8 cellular contexts compared by ENCODE assay signal in genomic region chr18:77063256-77063655, GRCh38.
DNase-seq lines count a peak whose midpoint lies in the region; ATAC-seq and TF ChIP-seq lines count a peak whose summit lies in the region.

No MANE protein-coding gene starts in this region.

- peaks cover 2% of the 10 kb centered on the region for H3K36me3 Mint-ChIP-seq in T-helper 17 cell (ENCODE audit: low read depth)

- ATAC-seq in HG03139 (IDR thresholded peaks at IDR 0.05; ENCODE audit: unreplicated experiment), result peak; percentile 44
- ATAC-seq in T-helper 17 cell, result peak; percentile 55

- DNase-seq in T-helper 17 cell (peak; percentile 55 to 69 (median 59)), astrocyte of the hippocampus (ENCODE audit: low read depth, low spot score) (peak; percentile 67), iPS-NIHi11 (ENCODE audit: low spot score) (no peak), AG20443 (ENCODE audit: low spot score) (no peak), NCI-H2227 treated with DMSO at 0.1 percent for 48 hours (lab: John Stamatoyannopoulos, UW) (no peak)
- DNase-seq in stimulated activated CD4-positive, alpha-beta T cell treated with anti-CD3 and anti-CD28 coated beads, Interleukin-1b, Interleukin-23, amount 100 ng/mL, for 4 hours (ENCODE audit: low read depth in 2 of 2), result peak; percentile 45 to 63

- H3K4me1 Mint-ChIP-seq in T-helper 17 cell, result peaks cover 66% of the 10 kb centered on the region

- no peaks in the 10 kb centered on the region for H3K27me3 Mint-ChIP-seq in T-helper 17 cell

- peak overlapping the region; percentile 88 for H3K4me3 Mint-ChIP-seq in T-helper 17 cell

- TF ChIP-seq POLR2A in GM19193 (IDR thresholded peaks at IDR 0.05; ENCODE audit: extremely low read depth, insufficient read depth, insufficient read length), result peak; percentile 32

- H3K9me3 ChIP-seq in T-helper 17 cell (ENCODE audit: control insufficient read depth, low read length, poor library complexity, severe bottlenecking), result no peaks in the 10 kb centered on the region

- peak overlapping the region; percentile 100 for H3K27ac Mint-ChIP-seq in T-helper 17 cell

Comparison
In these comparisons a context has a peak if more than half of its experiments do, and no peak if none do; other contexts are left out.
1. DNase-seq: peak in T-helper 17 cell (3 of 3), astrocyte of the hippocampus (single experiment) and stimulated activated CD4-positive, alpha-beta T cell treated with anti-CD3 and anti-CD28 coated beads, Interleukin-1b, Interleukin-23, amount 100 ng/mL, for 4 hours (2 of 2); none in iPS-NIHi11 (single experiment), AG20443 (single experiment) and NCI-H2227 treated with DMSO at 0.1 percent for 48 hours (single experiment).